14 cellular contexts compared by ENCODE assay signal in the genomic region with DNA sequence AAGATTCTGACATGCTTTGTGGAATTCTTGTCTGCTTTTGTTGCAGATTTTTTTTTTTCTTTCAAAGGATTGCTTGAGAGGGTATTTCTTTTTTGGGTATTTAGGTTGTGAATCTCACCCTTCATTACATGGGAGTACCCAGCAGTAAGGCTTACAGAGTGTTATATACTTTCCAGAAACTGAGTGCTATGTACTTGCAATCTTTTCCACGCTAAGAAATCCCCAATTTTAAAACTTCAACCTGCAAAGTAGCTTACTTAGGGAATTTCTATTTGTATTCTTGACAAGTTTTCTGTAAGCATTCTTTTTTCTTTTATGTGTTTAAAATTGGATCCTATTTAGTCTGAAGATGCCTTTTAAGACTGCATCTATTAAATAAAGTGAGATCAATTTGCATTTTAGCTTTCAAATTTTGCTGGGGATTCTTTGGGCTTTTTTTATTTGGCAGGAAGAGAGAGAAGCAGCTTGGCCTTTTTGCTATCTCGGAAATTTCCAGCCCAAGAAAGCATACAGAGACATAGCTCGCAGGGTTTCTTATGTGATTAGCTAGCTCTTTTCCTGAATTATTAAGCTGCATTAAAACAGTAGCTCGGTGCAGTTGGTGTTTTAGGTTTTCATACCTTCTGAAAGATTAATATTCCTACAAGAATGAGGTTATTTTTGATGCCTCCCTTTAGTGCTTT. TPM values are rescaled to one million over a fixed set of nuclear protein-coding genes. Genes with fewer than 3 reads are reported as not detected.
A peak's percentile ranks its signal among the peaks of the same experiment; 100 is the strongest.
DNase-seq lines count a peak whose midpoint lies in the region; ATAC-seq and TF ChIP-seq lines count a peak whose summit lies in the region.
"Had no signal": no experiment of that assay in that cellular context is flagged by ENCODE, and none has a peak within 500 bp of the region (broad histone marks: within the 10 kb centered on the region; RNA-seq: fewer than 3 reads in every experiment).

No MANE protein-coding gene starts in this region.

- peak overlapping the region; percentile 58 for H3K27ac Mint-ChIP-seq in activated T-cell treated with anti-CD3 and anti-CD28 coated beads, Interleukin-2, amount 50 U/mL, for 72 hours
- peak overlapping the region; percentile 31 for H3K27ac Mint-ChIP-seq in stimulated activated naive B cell treated with anti-CD40 and anti-IgM and Interleukin-4, amounts not matched to agents 10 μg/mL and 1 μg/mL and 100 μg/mL, for 72 hours

- ATAC-seq in activated T-cell treated with anti-CD3 and anti-CD28 coated beads, Interleukin-2, amount 50 U/mL, for 72 hours (replicated peaks in 1 of 2), result no peak
- no peak for ATAC-seq in stimulated activated naive B cell treated with anti-CD40 and anti-IgM and Interleukin-4, amounts not matched to agents 10 μg/mL and 1 μg/mL and 100 μg/mL, for 72 hours (replicated peaks)
- no peak for ATAC-seq in HG02870 (IDR thresholded peaks at IDR 0.05; ENCODE audit: unreplicated experiment)

- no peaks in the 10 kb centered on the region for H3K9me3 Mint-ChIP-seq in activated T-cell treated with anti-CD3 and anti-CD28 coated beads, Interleukin-2, amount 50 U/mL, for 72 hours
- H3K9me3 Mint-ChIP-seq in stimulated activated naive B cell treated with anti-CD40 and anti-IgM and Interleukin-4, amounts not matched to agents 10 μg/mL and 1 μg/mL and 100 μg/mL, for 72 hours, result no peaks in the 10 kb centered on the region

- TF ChIP-seq CTCF in VCaP (conservative IDR thresholded peaks at IDR 0.05) (no peak), foreskin fibroblast (IDR thresholded peaks at IDR 0.05; ENCODE audit: low read depth, low read length) (no peak)

- H3K27ac ChIP-seq in VCaP, result peak overlapping the region; percentile 87
- H3K27ac ChIP-seq: vagina had no signal

- no peaks in the 10 kb centered on the region for H3K27me3 Mint-ChIP-seq in activated T-cell treated with anti-CD3 and anti-CD28 coated beads, Interleukin-2, amount 50 U/mL, for 72 hours (ENCODE audit: low read depth)
- H3K27me3 Mint-ChIP-seq in stimulated activated naive B cell treated with anti-CD40 and anti-IgM and Interleukin-4, amounts not matched to agents 10 μg/mL and 1 μg/mL and 100 μg/mL, for 72 hours, result no peaks in the 10 kb centered on the region

- no peak for DNase-seq in activated T-cell treated with anti-CD3 and anti-CD28 coated beads, Interleukin-2, amount 50 U/mL, for 72 hours
- no peak for DNase-seq in activated T-cell treated with anti-CD3 and anti-CD28 coated beads, Interleukin-2, amount 50 U/mL, for 48 hours
- DNase-seq in globus pallidus (ENCODE audit: low spot score), result peak; percentile 55
- no peak for DNase-seq in stimulated activated naive B cell treated with anti-CD40 and anti-IgM and Interleukin-4, amounts not matched to agents 10 μg/mL and 1 μg/mL and 100 μg/mL, for 72 hours
- no peak for DNase-seq in NCI-H1105 (lab: John Stamatoyannopoulos, UW)
- no peak for DNase-seq in foreskin fibroblast
- DNase-seq: NCI-H748 treated with DMSO at 0.1 percent for 48 hours, SW 1271 had no signal

- H3K4me3 ChIP-seq in foreskin fibroblast (ENCODE audit: low read depth in 1 of 2, low read length in 2 of 2), result no peak overlapping the region
- H3K4me3 ChIP-seq: vagina had no signal

- peaks cover 11 to 30% of the 10 kb centered on the region in 2 donors for H3K36me3 Mint-ChIP-seq in activated T-cell treated with anti-CD3 and anti-CD28 coated beads, Interleukin-2, amount 50 U/mL, for 72 hours (ENCODE audit: insufficient read depth in 2 of 2)
- peaks cover 48 to 65% of the 10 kb centered on the region in 2 donors for H3K36me3 Mint-ChIP-seq in stimulated activated naive B cell treated with anti-CD40 and anti-IgM and Interleukin-4, amounts not matched to agents 10 μg/mL and 1 μg/mL and 100 μg/mL, for 72 hours

- peak overlapping the region in 1 of 2 donors; percentile 54 for H3K4me3 Mint-ChIP-seq in activated T-cell treated with anti-CD3 and anti-CD28 coated beads, Interleukin-2, amount 50 U/mL, for 72 hours
- no peak overlapping the region for H3K4me3 Mint-ChIP-seq in stimulated activated naive B cell treated with anti-CD40 and anti-IgM and Interleukin-4, amounts not matched to agents 10 μg/mL and 1 μg/mL and 100 μg/mL, for 72 hours

- peaks cover 68% of the 10 kb centered on the region for H3K4me1 Mint-ChIP-seq in activated T-cell treated with anti-CD3 and anti-CD28 coated beads, Interleukin-2, amount 50 U/mL, for 72 hours (ENCODE audit: low read depth)
- H3K4me1 Mint-ChIP-seq in stimulated activated naive B cell treated with anti-CD40 and anti-IgM and Interleukin-4, amounts not matched to agents 10 μg/mL and 1 μg/mL and 100 μg/mL, for 72 hours, result peaks cover 29 to 76% of the 10 kb centered on the region in 2 donors

RNA-seq across cellular contexts. Expression of gene KCNS1, which starts 42.6 kb away (rescaled TPM):
- under 1 TPM; 0.23 to 0.58 TPM for total RNA-seq in activated T-cell treated with anti-CD3 and anti-CD28 coated beads, Interleukin-2, amount 50 U/mL, for 72 hours
- total RNA-seq: myocyte, vagina had no signal

RNA-seq across cellular contexts. Expression of gene WFDC5, which starts 56.7 kb away (rescaled TPM):
- 1 to 10 TPM in 1 of 2 donors, not detected in 1; 1.4 TPM for total RNA-seq in activated T-cell treated with anti-CD3 and anti-CD28 coated beads, Interleukin-2, amount 50 U/mL, for 72 hours
- total RNA-seq: cerebellum, fibroblast of villous mesenchyme, myocyte had no signal
